18 cellular contexts compared by ENCODE assay signal in genomic region chr2:239438968-239439367, GRCh38.
"Had no signal": no experiment of that assay in that cellular context is flagged by ENCODE, and none has a peak within 500 bp of the region (broad histone marks: within the 10 kb centered on the region; RNA-seq: fewer than 3 reads in every experiment).

No MANE protein-coding gene starts in this region.

- H3K36me3 ChIP-seq: adrenal gland, right lobe of liver, SJSA1, suprapubic skin, upper lobe of left lung had no signal

- H3K27me3 ChIP-seq: adrenal gland, right lobe of liver, upper lobe of left lung had no signal

- H3K4me1 ChIP-seq: right lobe of liver had no signal

- H3K27ac ChIP-seq: right lobe of liver, SJSA1, suprapubic skin, VCaP had no signal

- H3K9me3 ChIP-seq: adrenal gland, right lobe of liver, SJSA1, suprapubic skin, upper lobe of left lung had no signal

- ATAC-seq: activated T-helper 17 cell treated with anti-CD3 and anti-CD28 coated beads, Interleukin-2, amount 50 U/mL, for 72 hours; left colon had no signal

- H3K4me3 ChIP-seq: adrenal gland, right lobe of liver, SJSA1, suprapubic skin, upper lobe of left lung had no signal

- DNase-seq: activated CD4-positive, alpha-beta T cell treated with anti-CD3 and anti-CD28 coated beads for 48 hours; activated CD8-positive, alpha-beta memory T cell treated with anti-CD3 and anti-CD28 coated beads for 24 hours; activated naive CD4-positive, alpha-beta T cell treated with anti-CD3 and anti-CD28 coated beads, Interleukin-2, amount 10 ng/mL, durations not matched to agents 7 days and 5 days; adrenal gland; dermis blood vessel endothelial cell; endodermal cell; erythroblast; glutamatergic neuron; left colon; mammary epithelial cell; right lobe of liver; stimulated activated naive CD4-positive, alpha-beta T cell; T-helper 9 cell; upper lobe of left lung had no signal
